25 cellular contexts compared by ENCODE assay signal in the genomic region with DNA sequence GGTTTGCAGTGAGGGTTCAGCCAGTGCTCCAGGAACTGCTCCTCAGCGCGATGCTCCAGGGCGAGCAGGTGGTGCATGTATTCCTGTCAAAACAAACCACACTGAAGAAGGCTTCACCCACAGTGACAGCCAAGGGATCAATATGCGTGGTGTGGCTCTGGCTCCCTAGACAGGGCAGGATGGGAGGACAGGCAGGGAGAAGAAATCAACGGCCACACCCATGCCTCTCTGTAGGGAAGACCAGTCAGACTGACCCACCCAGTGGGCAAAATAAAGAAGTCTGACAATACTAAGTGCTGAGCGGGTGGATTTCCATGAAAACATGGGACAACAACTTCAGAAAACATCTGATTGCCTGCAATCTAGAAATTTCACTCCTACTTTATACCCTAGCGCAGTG.
"Had no signal": no experiment of that assay in that cellular context is flagged by ENCODE, and none has a peak within 500 bp of the region (broad histone marks: within the 10 kb centered on the region; RNA-seq: fewer than 3 reads in every experiment).

No MANE protein-coding gene starts in this region.

- H3K27me3 Mint-ChIP-seq: effector memory CD8-positive, alpha-beta T cell; naive thymus-derived CD4-positive, alpha-beta T cell; stimulated activated memory B cell treated with anti-CD40 and anti-IgM and Interleukin-4, amounts not matched to agents 10 μg/mL and 1 μg/mL and 100 μg/mL, for 72 hours had no signal

- H3K4me1 Mint-ChIP-seq: immature natural killer cell; stimulated activated memory B cell treated with anti-CD40 and anti-IgM and Interleukin-4, amounts not matched to agents 10 μg/mL and 1 μg/mL and 100 μg/mL, for 72 hours had no signal

- ATAC-seq: effector memory CD8-positive, alpha-beta T cell; naive thymus-derived CD4-positive, alpha-beta T cell; psoas muscle; right cardiac atrium; stimulated activated memory B cell treated with anti-CD40 and anti-IgM and Interleukin-4, amounts not matched to agents 10 μg/mL and 1 μg/mL and 100 μg/mL, for 72 hours; stimulated activated naive CD8-positive, alpha-beta T cell treated with anti-CD3 and anti-CD28 coated beads, Interleukin-15, Interleukin-2, amounts not matched to agents 100 U/mL and 50 U/mL, for 24 hours had no signal

- H3K9me3 ChIP-seq: colonic mucosa, psoas muscle, sigmoid colon, spleen, testis, tibial artery had no signal

- H3K36me3 ChIP-seq: colonic mucosa, neural progenitor cell, sigmoid colon had no signal

- H3K27me3 ChIP-seq: colonic mucosa, neural progenitor cell, sigmoid colon, spleen, testis, tibial artery had no signal

- H3K4me1 ChIP-seq: colonic mucosa, psoas muscle, sigmoid colon, spleen, testis, tibial artery had no signal

- H2AFZ ChIP-seq: neural progenitor cell had no signal

- DNase-seq: colonic mucosa; dermis blood vessel endothelial cell; effector memory CD8-positive, alpha-beta T cell; erythroblast; hypothalamus; immature natural killer cell; islet precursor cell; kidney glomerular epithelial cell; mesenchymal stem cell; naive thymus-derived CD4-positive, alpha-beta T cell; nucleus accumbens; psoas muscle; sigmoid colon; spleen; stimulated activated CD4-positive, alpha-beta T cell treated with anti-CD3 and anti-CD28 coated beads, Interleukin-4, amount 100 ng/mL, for 4 hours; stimulated activated naive CD8-positive, alpha-beta T cell treated with anti-CD3 and anti-CD28 coated beads, Interleukin-15, Interleukin-2, amounts not matched to agents 100 U/mL and 50 U/mL, for 24 hours; substantia nigra; testis; tibial artery had no signal

- H3K4me3 Mint-ChIP-seq: effector memory CD8-positive, alpha-beta T cell; immature natural killer cell; mesothelial cell of epicardium; naive thymus-derived CD4-positive, alpha-beta T cell; nephron; neural progenitor cell; stimulated activated memory B cell treated with anti-CD40 and anti-IgM and Interleukin-4, amounts not matched to agents 10 μg/mL and 1 μg/mL and 100 μg/mL, for 72 hours; type B pancreatic cell had no signal

- H3K27ac Mint-ChIP-seq: effector memory CD8-positive, alpha-beta T cell; immature natural killer cell; mesothelial cell of epicardium; naive thymus-derived CD4-positive, alpha-beta T cell; nephron; neural progenitor cell; stimulated activated memory B cell treated with anti-CD40 and anti-IgM and Interleukin-4, amounts not matched to agents 10 μg/mL and 1 μg/mL and 100 μg/mL, for 72 hours; type B pancreatic cell had no signal

- H3K4me3 ChIP-seq: colonic mucosa, neural progenitor cell, psoas muscle, sigmoid colon, spleen, testis, tibial artery had no signal

- H3K36me3 Mint-ChIP-seq: type B pancreatic cell had no signal

- H3K9ac ChIP-seq: neural progenitor cell had no signal

- H3K27ac ChIP-seq: colonic mucosa, neural progenitor cell, psoas muscle, sigmoid colon, spleen, testis, tibial artery had no signal

- H3K4me2 ChIP-seq: neural progenitor cell had no signal
